ENCODE assay signal across 11 cellular contexts in genomic region chr3:50607271-50608091, GRCh38. TPM values are rescaled to one million over a fixed set of nuclear protein-coding genes. Genes with fewer than 3 reads are reported as not detected.
DNase-seq lines count a peak whose midpoint lies in the region; ATAC-seq and TF ChIP-seq lines count a peak whose summit lies in the region.
"Had no signal": no experiment of that assay in that cellular context is flagged by ENCODE, and none has a peak within 500 bp of the region (broad histone marks: within the 10 kb centered on the region; RNA-seq: fewer than 3 reads in every experiment).

No MANE protein-coding gene starts in this region.

- H3K79me2 ChIP-seq in trophoblast cell (ENCODE audit: control insufficient read depth, insufficient read depth, low read length, poor library complexity), result peaks cover 3% of the 10 kb centered on the region

- H4K12ac ChIP-seq in trophoblast cell (ENCODE audit: low read depth, low read length), result no peak overlapping the region

- intact Hi-C loops in sigmoid colon (cut with DNase I), result no loop called here

- TF ChIP-seq CTCF in neural crest cell (conservative IDR thresholded peaks at IDR 0.05), result no peak
- no peak for TF ChIP-seq CTCF in sigmoid colon (IDR thresholded peaks at IDR 0.05)

- H3K27me3 Mint-ChIP-seq in activated naive CD8-positive, alpha-beta T cell treated with anti-CD3 and anti-CD28 coated beads, Interleukin-2, amount 50 U/mL, for 24 hours, result peaks cover 2% of the 10 kb centered on the region
- H3K27me3 Mint-ChIP-seq in neural crest cell (ENCODE audit: low read depth), result peaks cover 7% of the 10 kb centered on the region
- H3K27me3 Mint-ChIP-seq: naive B cell had no signal

- TF ChIP-seq POLR2A in sigmoid colon (IDR thresholded peaks at IDR 0.05), result no peak

- H3K18ac ChIP-seq in trophoblast cell (ENCODE audit: low read length), result no peak overlapping the region

- WGBS in trophoblast cell (ENCODE audit: extremely low coverage, insufficient coverage, insufficient read length), result no CpG with 5 or more reads among the region's 29 CpGs
- 79 to 85% methylated on average over 29 of the region's 29 CpGs for WGBS in sigmoid colon, 2 donors

- peaks cover 0 to 4% (median 0%) of the 10 kb centered on the region in 11 experiments; a peak in 3 of 22 replicates for H3K27me3 ChIP-seq in BLaER1 treated with 17β-estradiol and CSF1 and Interleukin-3, amounts not matched to agents 10 nM and 100 nM
- H3K27me3 ChIP-seq in trophoblast cell (ENCODE audit: insufficient read depth, low read length), result no peaks in the 10 kb centered on the region
- no peaks in the 10 kb centered on the region for H3K27me3 ChIP-seq in sigmoid colon

- DNase-seq in NCI-H69 (lab: John Stamatoyannopoulos, UW) (peak; percentile 11), neural crest cell (ENCODE audit: low read depth, low spot score) (no peak), trophoblast cell (no peak), sigmoid colon (no peak)
- peak; percentile 55 for DNase-seq in activated naive CD8-positive, alpha-beta T cell treated with anti-CD3 and anti-CD28 coated beads, Interleukin-2, amount 50 U/mL, for 24 hours
- DNase-seq: cerebellar nuclear complex, naive B cell had no signal

- H3K23ac ChIP-seq in trophoblast cell (ENCODE audit: low read length), result no peak overlapping the region

- H3K4me1 ChIP-seq in BLaER1 treated with 17β-estradiol and CSF1 and Interleukin-3, amounts not matched to agents 10 nM and 100 nM, result peaks cover 81 to 89% (median 87%) of the 10 kb centered on the region in 10 experiments
- H3K4me1 ChIP-seq in trophoblast cell (ENCODE audit: control insufficient read depth in 1 of 2, insufficient read depth in 2 of 2, low read length in 2 of 2), result peaks cover 16 to 19% of the 10 kb centered on the region in 2 experiments
- H3K4me1 ChIP-seq in sigmoid colon, result peaks cover 0 to 43% (median 34%) of the 10 kb centered on the region in 4 donors

- H3K27ac Mint-ChIP-seq in activated naive CD8-positive, alpha-beta T cell treated with anti-CD3 and anti-CD28 coated beads, Interleukin-2, amount 50 U/mL, for 24 hours, result peak overlapping the region; percentile 100
- no peak overlapping the region for H3K27ac Mint-ChIP-seq in neural crest cell (ENCODE audit: unreplicated experiment)

- peak overlapping the region; percentile 100 for H3K4me3 Mint-ChIP-seq in activated naive CD8-positive, alpha-beta T cell treated with anti-CD3 and anti-CD28 coated beads, Interleukin-2, amount 50 U/mL, for 24 hours
- H3K4me3 Mint-ChIP-seq in neural crest cell, result peak overlapping the region; percentile 56

- peaks cover 92% of the 10 kb centered on the region for H3K36me3 Mint-ChIP-seq in activated naive CD8-positive, alpha-beta T cell treated with anti-CD3 and anti-CD28 coated beads, Interleukin-2, amount 50 U/mL, for 24 hours (ENCODE audit: low read depth)
- H3K36me3 Mint-ChIP-seq in neural crest cell (ENCODE audit: low read depth), result no peaks in the 10 kb centered on the region
- H3K36me3 Mint-ChIP-seq: naive B cell had no signal

- H3K27ac ChIP-seq in BLaER1 treated with 17β-estradiol and CSF1 and Interleukin-3, amounts not matched to agents 10 nM and 100 nM, result peak overlapping the region in 9 of 11 experiments; percentile 7 to 99 (median 85); a peak in 7 of 22 replicates
- H3K27ac ChIP-seq in trophoblast cell (ENCODE audit: low read depth, low read length) (no peak overlapping the region), sigmoid colon (no peak overlapping the region)

- peaks cover 7% of the 10 kb centered on the region for H3K79me1 ChIP-seq in trophoblast cell (ENCODE audit: low read length)

- no peak overlapping the region for H2AK5ac ChIP-seq in trophoblast cell (ENCODE audit: low read length)

- no peak overlapping the region for H4K91ac ChIP-seq in trophoblast cell (ENCODE audit: low read depth, low read length)

- peaks cover 63% of the 10 kb centered on the region for H3K4me1 Mint-ChIP-seq in activated naive CD8-positive, alpha-beta T cell treated with anti-CD3 and anti-CD28 coated beads, Interleukin-2, amount 50 U/mL, for 24 hours
- H3K4me1 Mint-ChIP-seq in neural crest cell, result peaks cover 14% of the 10 kb centered on the region

- H2AFZ ChIP-seq in trophoblast cell (ENCODE audit: insufficient read depth, low read length, poor library complexity), result no peak overlapping the region

- peak overlapping the region; percentile 26 to 94 (median 88); a peak in 18 of 22 replicates for H3K9ac ChIP-seq in BLaER1 treated with 17β-estradiol and CSF1 and Interleukin-3, amounts not matched to agents 10 nM and 100 nM
- no peak overlapping the region for H3K9ac ChIP-seq in trophoblast cell (ENCODE audit: low read length)

- peaks cover 12 to 82% (median 73%) of the 10 kb centered on the region in 11 experiments; a peak in 21 of 22 replicates for H3K36me3 ChIP-seq in BLaER1 treated with 17β-estradiol and CSF1 and Interleukin-3, amounts not matched to agents 10 nM and 100 nM
- H3K36me3 ChIP-seq in trophoblast cell (ENCODE audit: control insufficient read depth in 1 of 2, insufficient read depth in 2 of 2, low read length in 2 of 2) (peaks cover 14% of the 10 kb centered on the region in 2 experiments), sigmoid colon (peaks cover 0 to 26% (median 13%) of the 10 kb centered on the region in 4 donors)

- H4K8ac ChIP-seq in trophoblast cell (ENCODE audit: low read depth, low read length), result no peak overlapping the region

- H3K4ac ChIP-seq in trophoblast cell (ENCODE audit: low read depth, low read length), result no peak overlapping the region

- no peak overlapping the region for H2BK120ac ChIP-seq in trophoblast cell (ENCODE audit: insufficient read depth, low read length, poor library complexity)

- no peaks in the 10 kb centered on the region for H3K9me3 ChIP-seq in BLaER1 treated with 17β-estradiol and CSF1 and Interleukin-3, amounts not matched to agents 10 nM and 100 nM (replicated peaks in 1 of 11)
- H3K9me3 ChIP-seq in trophoblast cell (ENCODE audit: insufficient read depth, low read depth, low read length) (peaks cover 5% of the 10 kb centered on the region), sigmoid colon (no peaks in the 10 kb centered on the region)

- H3K9me3 Mint-ChIP-seq in activated naive CD8-positive, alpha-beta T cell treated with anti-CD3 and anti-CD28 coated beads, Interleukin-2, amount 50 U/mL, for 24 hours, result no peaks in the 10 kb centered on the region
- H3K9me3 Mint-ChIP-seq in neural crest cell, result no peaks in the 10 kb centered on the region
- H3K9me3 Mint-ChIP-seq: naive B cell had no signal

- H2BK5ac ChIP-seq in trophoblast cell (ENCODE audit: low read depth, low read length, poor library complexity), result no peak overlapping the region

- no peak overlapping the region for H3K14ac ChIP-seq in trophoblast cell (ENCODE audit: low read length)

- H3K4me2 ChIP-seq in BLaER1 treated with 17β-estradiol and CSF1 and Interleukin-3, amounts not matched to agents 10 nM and 100 nM, result peak overlapping the region; percentile 75 to 100 (median 99); a peak in 21 of 22 replicates
- H3K4me2 ChIP-seq in trophoblast cell (ENCODE audit: low read length), result no peak overlapping the region

- ATAC-seq in activated naive CD8-positive, alpha-beta T cell treated with anti-CD3 and anti-CD28 coated beads, Interleukin-2, amount 50 U/mL, for 24 hours, result no peak
- ATAC-seq in HG02759 (IDR thresholded peaks at IDR 0.05; ENCODE audit: unreplicated experiment), result no peak
- no peak for ATAC-seq in HG03108 (IDR thresholded peaks at IDR 0.05; ENCODE audit: unreplicated experiment)

- H2BK12ac ChIP-seq in trophoblast cell (ENCODE audit: low read length), result no peak overlapping the region

- H4K20me1 ChIP-seq in BLaER1 treated with 17β-estradiol and CSF1 and Interleukin-3, amounts not matched to agents 10 nM and 100 nM, result peaks cover 5 to 61% (median 55%) of the 10 kb centered on the region in 11 experiments; a peak in 21 of 22 replicates

- TF ChIP-seq EP300 in sigmoid colon (IDR thresholded peaks at IDR 0.05), result no peak

- H3K4me3 ChIP-seq in BLaER1 treated with 17β-estradiol and CSF1 and Interleukin-3, amounts not matched to agents 10 nM and 100 nM, result peak overlapping the region in 8 of 10 experiments; percentile 27 to 98 (median 86); a peak in 13 of 20 replicates
- H3K4me3 ChIP-seq in trophoblast cell (ENCODE audit: low read depth, low read length) (no peak overlapping the region), sigmoid colon (no peak overlapping the region)

RNA-seq across cellular contexts. Expression of gene CISH, which starts 4.1 kb away (rescaled TPM):
- 8.1 and 8.6 TPM in 2 replicates for total RNA-seq in neural crest cell
- polyA plus RNA-seq in trophoblast cell (2013), result 5.0 and 5.2 TPM in 2 replicates
- total RNA-seq in sigmoid colon, result 10 to 100 TPM in 1 of 4 donors, 1 to 10 TPM in 3; 2.1 to 17.0 (median 5.3) TPM
- polyA plus RNA-seq in sigmoid colon, result 10 to 100 TPM in 2 of 3 donors, 1 to 10 TPM in 1; 8.1 to 13.2 (median 11.8) TPM
- total RNA-seq: OCI-LY7 had no signal

RNA-seq across cellular contexts. Expression of gene MAPKAPK3, which starts 9.5 kb away (rescaled TPM):
- total RNA-seq in neural crest cell (37.0 and 38.8 TPM in 2 replicates), sigmoid colon (10 to 100 TPM; 15.2 to 22.2 (median 19.1) TPM)
- polyA plus RNA-seq in trophoblast cell (2013), result 14.1 and 14.5 TPM in 2 replicates
- 10 to 100 TPM; 19.8 to 32.8 (median 30.3) TPM for polyA plus RNA-seq in sigmoid colon

RNA-seq across cellular contexts. Expression of gene HEMK1, which starts 38.2 kb away (rescaled TPM):
- 22.8 and 22.9 TPM in 2 replicates for total RNA-seq in neural crest cell
- polyA plus RNA-seq in trophoblast cell (2013), result 10.6 and 11.1 TPM in 2 replicates
- total RNA-seq in sigmoid colon, result 10 to 100 TPM in 1 of 4 donors, 1 to 10 TPM in 3; 5.0 to 13.3 (median 7.2) TPM
- 10 to 100 TPM in 2 of 3 donors, 1 to 10 TPM in 1; 9.6 to 17.7 (median 12.3) TPM for polyA plus RNA-seq in sigmoid colon

RNA-seq across cellular contexts. Expression of gene C3orf18, which starts 39.9 kb away (rescaled TPM):
- total RNA-seq in neural crest cell, result 12.7 and 13.1 TPM in 2 replicates
- polyA plus RNA-seq in trophoblast cell (2013), result 1.2 TPM in 2 replicates
- total RNA-seq in sigmoid colon, result 10 to 100 TPM; 13.3 to 28.0 (median 16.0) TPM
- 1 to 10 TPM; 1.8 to 4.0 (median 2.3) TPM for polyA plus RNA-seq in sigmoid colon

Comparison
In these comparisons a context has a peak if more than half of its experiments do, and no peak if none do; other contexts are left out.
1. H3K27ac ChIP-seq: peak in BLaER1 treated with 17β-estradiol and CSF1 and Interleukin-3, amounts not matched to agents 10 nM and 100 nM (9 of 11); none in trophoblast cell (single experiment) and sigmoid colon (0 of 4).
2. H3K4me3 ChIP-seq: peak in BLaER1 treated with 17β-estradiol and CSF1 and Interleukin-3, amounts not matched to agents 10 nM and 100 nM (8 of 10); none in trophoblast cell (single experiment) and sigmoid colon (0 of 4).
3. DNase-seq: peak in NCI-H69 (single experiment) and activated naive CD8-positive, alpha-beta T cell treated with anti-CD3 and anti-CD28 coated beads, Interleukin-2, amount 50 U/mL, for 24 hours (single experiment); none in neural crest cell (single experiment), trophoblast cell (0 of 2) and sigmoid colon (single experiment).